Comparison of ENCODE assay signal across 20 cellular contexts in the genomic region with DNA sequence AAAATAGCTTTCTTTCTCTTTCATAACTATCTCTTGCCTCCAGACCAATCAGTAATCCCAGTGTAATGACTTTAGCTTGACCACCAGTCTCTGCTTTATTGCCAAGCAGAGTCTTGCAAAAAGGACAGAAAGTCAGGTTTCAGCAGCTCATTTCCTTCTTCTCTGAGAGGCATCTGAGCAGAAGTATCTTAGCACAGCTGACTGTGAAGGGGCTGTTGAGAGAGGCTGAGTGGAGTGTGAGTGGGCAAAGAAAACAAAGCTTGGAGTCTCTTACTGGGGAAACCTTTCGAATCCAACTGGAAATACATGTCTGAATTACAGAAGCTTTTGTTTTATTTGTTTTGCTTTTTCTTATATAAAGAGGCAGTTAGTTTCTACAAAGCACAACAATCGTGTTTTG.
"Had no signal": no experiment of that assay in that cellular context is flagged by ENCODE, and none has a peak within 500 bp of the region (broad histone marks: within the 10 kb centered on the region; RNA-seq: fewer than 3 reads in every experiment).

No MANE protein-coding gene starts in this region.

- H3K27me3 ChIP-seq: hepatocyte, neural progenitor cell, ovary, right atrium auricular region, sigmoid colon, stomach had no signal

- ATAC-seq: left cardiac atrium, left ventricle myocardium superior, natural killer cell had no signal

- H3K9me3 ChIP-seq: ovary, right atrium auricular region, sigmoid colon, stomach, thoracic aorta had no signal

- H3K27ac ChIP-seq: coronary artery, hepatocyte, neural progenitor cell, ovary, right atrium auricular region, sigmoid colon, skin epidermis, stomach, thoracic aorta had no signal

- H3K4me1 ChIP-seq: neural progenitor cell, right atrium auricular region, sigmoid colon, stomach had no signal

- H3K36me3 ChIP-seq: neural progenitor cell, ovary, right atrium auricular region, sigmoid colon, stomach, thoracic aorta had no signal

- H3K4me3 ChIP-seq: coronary artery, hepatocyte, neural progenitor cell, ovary, right atrium auricular region, sigmoid colon, skin epidermis, stomach, thoracic aorta had no signal

- DNase-seq: effector CD4-positive, alpha-beta T cell; endodermal cell; foreskin melanocyte; head of caudate nucleus; kidney; left cardiac atrium; left ventricle myocardium superior; mammary epithelial cell; natural killer cell; ovary; sigmoid colon; stimulated activated naive CD4-positive, alpha-beta T cell; stomach; substantia nigra had no signal
